In genomic region chr22:19714320-19715252, GRCh38 we compare ENCODE assay signal across 8 cellular contexts. TPM values are rescaled to one million over a fixed set of nuclear protein-coding genes. Genes with fewer than 3 reads are reported as not detected.
A peak's percentile ranks its signal among the peaks of the same experiment; 100 is the strongest.
DNase-seq lines count a peak whose midpoint lies in the region; ATAC-seq and TF ChIP-seq lines count a peak whose summit lies in the region.

Gene SEPTIN5, plus strand, starts transcription at chr22:19714503. Its CDS starts 86 bp downstream, at chr22:19714589.

- H3K4me3 ChIP-seq in ascending aorta (peak within 1 kb of the TSS; percentile 70 to 90), iPS-18a (ENCODE audit: low read length) (peak within 1 kb of the TSS; percentile 40)

- peak in 2 of 3 experiments; percentile 38 to 43 for DNase-seq in NCI-H1417 (lab: John Stamatoyannopoulos, UW)
- DNase-seq in NCI-H1417 treated with DMSO at 0.1 percent for 48 hours (lab: John Stamatoyannopoulos, UW) = no peak
- DNase-seq in ascending aorta (ENCODE audit: low spot score in 2 of 2) = no peak
- DNase-seq in stimulated activated effector memory CD8-positive, alpha-beta T cell treated with anti-CD3 and anti-CD28 coated beads, Interleukin-12 subunit alpha, Interleukin-12 subunit beta, amount 100 ng/mL, for 72 hours (ENCODE audit: low spot score in 2 of 2) = no peak
- DNase-seq in NOMO-1 treated with dmso at 0.1 percent for 144 hours (lab: John Stamatoyannopoulos, UW; ENCODE audit: unreplicated experiment) = no peak
- DNase-seq in SIG-M5 (lab: John Stamatoyannopoulos, UW) = no peak

- H3K27ac ChIP-seq in ascending aorta (peak within 1 kb of the TSS; percentile 1 to 33), iPS-18a (ENCODE audit: low read length) (no peak within 1 kb of the TSS)

- H3K27ac Mint-ChIP-seq in stimulated activated effector memory CD8-positive, alpha-beta T cell treated with anti-CD3 and anti-CD28 coated beads, Interleukin-12 subunit alpha, Interleukin-12 subunit beta, amount 100 ng/mL, for 72 hours = no peak within 1 kb of the TSS

- H3K9me3 ChIP-seq in ascending aorta (no peaks in the 10 kb centered on the region), iPS-18a (ENCODE audit: control insufficient read depth, low read depth, low read length) (no peaks in the 10 kb centered on the region)

- peaks cover 12 to 31% of the 10 kb centered on the region in 2 donors for H3K4me1 ChIP-seq in ascending aorta
- no peaks in the 10 kb centered on the region for H3K4me1 ChIP-seq in iPS-18a (ENCODE audit: control insufficient read depth, low read depth, low read length)

- H3K36me3 ChIP-seq in ascending aorta (no peaks in the 10 kb centered on the region), iPS-18a (ENCODE audit: control insufficient read depth, low read depth, low read length) (no peaks in the 10 kb centered on the region)

- no peak for ATAC-seq in stimulated activated effector memory CD8-positive, alpha-beta T cell treated with anti-CD3 and anti-CD28 coated beads, Interleukin-12 subunit alpha, Interleukin-12 subunit beta, amount 100 ng/mL, for 72 hours
- ATAC-seq in GM19351 (IDR thresholded peaks at IDR 0.05; ENCODE audit: unreplicated experiment) = no peak

- intact Hi-C loops in ascending aorta (cut with DNase I) = loop anchor here (5.0 to 10.0 kb wide), 6 partner anchors 80 to 570 kb away; partner anchors contain the start of genes CLTCL1, ESS2, HIRA and MRPL40

- H3K4me3 Mint-ChIP-seq in stimulated activated effector memory CD8-positive, alpha-beta T cell treated with anti-CD3 and anti-CD28 coated beads, Interleukin-12 subunit alpha, Interleukin-12 subunit beta, amount 100 ng/mL, for 72 hours = peak within 1 kb of the TSS; percentile 48

- no peak within 1 kb of the TSS for H3K9ac ChIP-seq in iPS-18a (ENCODE audit: low read length)

- no peaks in the 10 kb centered on the region for H3K9me3 Mint-ChIP-seq in stimulated activated effector memory CD8-positive, alpha-beta T cell treated with anti-CD3 and anti-CD28 coated beads, Interleukin-12 subunit alpha, Interleukin-12 subunit beta, amount 100 ng/mL, for 72 hours

- no peak for TF ChIP-seq CTCF in ascending aorta (IDR thresholded peaks at IDR 0.05)

- H3K27me3 ChIP-seq in ascending aorta = no peaks in the 10 kb centered on the region
- peaks cover 70% of the 10 kb centered on the region for H3K27me3 ChIP-seq in iPS-18a (ENCODE audit: control insufficient read depth, insufficient read depth, low read length)

- no peaks in the 10 kb centered on the region for H3K36me3 Mint-ChIP-seq in stimulated activated effector memory CD8-positive, alpha-beta T cell treated with anti-CD3 and anti-CD28 coated beads, Interleukin-12 subunit alpha, Interleukin-12 subunit beta, amount 100 ng/mL, for 72 hours

- H3K4me1 Mint-ChIP-seq in stimulated activated effector memory CD8-positive, alpha-beta T cell treated with anti-CD3 and anti-CD28 coated beads, Interleukin-12 subunit alpha, Interleukin-12 subunit beta, amount 100 ng/mL, for 72 hours = peaks cover 10% of the 10 kb centered on the region

RNA-seq across cellular contexts. Expression of gene SEPTIN5, which starts in this region (rescaled TPM):
- 105 TPM for total RNA-seq in ascending aorta

Comparison
In these comparisons a context has a peak if more than half of its experiments do, and no peak if none do; other contexts are left out.
1. DNase-seq: peak in NCI-H1417 (2 of 3); none in NCI-H1417 treated with DMSO at 0.1 percent for 48 hours (single experiment), ascending aorta (0 of 2), stimulated activated effector memory CD8-positive, alpha-beta T cell treated with anti-CD3 and anti-CD28 coated beads, Interleukin-12 subunit alpha, Interleukin-12 subunit beta, amount 100 ng/mL, for 72 hours (0 of 2), NOMO-1 treated with dmso at 0.1 percent for 144 hours (single experiment) and SIG-M5 (single experiment).